In the genomic region with DNA sequence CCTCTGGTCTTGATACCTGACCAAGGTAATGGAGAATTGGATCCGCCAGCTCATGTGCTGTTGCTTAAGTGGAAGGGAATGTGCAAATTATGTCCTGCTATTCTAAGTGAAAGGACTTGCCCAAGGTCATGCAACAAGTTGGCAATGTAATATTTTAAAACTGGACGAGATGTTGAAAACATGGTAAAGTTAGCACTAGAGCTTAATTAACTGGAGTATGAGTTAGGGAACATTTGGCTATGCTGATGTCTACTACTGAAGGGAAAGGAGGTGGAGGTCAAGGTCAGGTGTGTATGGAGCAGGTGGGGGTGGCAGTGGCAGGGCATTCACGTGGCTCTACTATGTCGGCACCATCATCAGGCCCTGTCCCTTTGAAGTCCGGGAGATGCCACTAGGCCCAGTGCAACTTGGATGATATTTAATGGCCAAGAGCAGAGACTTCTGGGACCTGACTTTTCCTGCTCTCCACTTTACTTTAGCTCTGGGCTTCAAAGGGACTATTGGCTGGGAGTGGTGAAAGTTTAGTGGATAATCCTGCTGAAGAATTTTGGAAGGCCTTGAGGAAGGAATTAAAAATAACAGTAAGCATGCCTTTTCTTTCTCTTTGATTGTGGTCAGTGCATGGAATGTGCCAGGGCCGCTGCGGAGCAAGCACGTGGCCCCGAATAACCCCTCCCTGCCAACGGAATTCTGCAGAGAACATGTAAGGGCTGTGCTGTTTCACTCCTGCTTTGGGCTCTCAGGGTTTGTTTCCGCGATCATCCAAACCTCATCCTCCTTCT, we compare ENCODE assay signal across 1 cellular context.
TF ChIP-seq lines count a peak whose summit lies in the region.

No MANE protein-coding gene starts in this region.

TF ChIP-seq in GM23338, 12 proteins besides CTCF, POLR2A, EP300 and RAD21 (continued from another document):
- TF ChIP-seq, protein P1, sequence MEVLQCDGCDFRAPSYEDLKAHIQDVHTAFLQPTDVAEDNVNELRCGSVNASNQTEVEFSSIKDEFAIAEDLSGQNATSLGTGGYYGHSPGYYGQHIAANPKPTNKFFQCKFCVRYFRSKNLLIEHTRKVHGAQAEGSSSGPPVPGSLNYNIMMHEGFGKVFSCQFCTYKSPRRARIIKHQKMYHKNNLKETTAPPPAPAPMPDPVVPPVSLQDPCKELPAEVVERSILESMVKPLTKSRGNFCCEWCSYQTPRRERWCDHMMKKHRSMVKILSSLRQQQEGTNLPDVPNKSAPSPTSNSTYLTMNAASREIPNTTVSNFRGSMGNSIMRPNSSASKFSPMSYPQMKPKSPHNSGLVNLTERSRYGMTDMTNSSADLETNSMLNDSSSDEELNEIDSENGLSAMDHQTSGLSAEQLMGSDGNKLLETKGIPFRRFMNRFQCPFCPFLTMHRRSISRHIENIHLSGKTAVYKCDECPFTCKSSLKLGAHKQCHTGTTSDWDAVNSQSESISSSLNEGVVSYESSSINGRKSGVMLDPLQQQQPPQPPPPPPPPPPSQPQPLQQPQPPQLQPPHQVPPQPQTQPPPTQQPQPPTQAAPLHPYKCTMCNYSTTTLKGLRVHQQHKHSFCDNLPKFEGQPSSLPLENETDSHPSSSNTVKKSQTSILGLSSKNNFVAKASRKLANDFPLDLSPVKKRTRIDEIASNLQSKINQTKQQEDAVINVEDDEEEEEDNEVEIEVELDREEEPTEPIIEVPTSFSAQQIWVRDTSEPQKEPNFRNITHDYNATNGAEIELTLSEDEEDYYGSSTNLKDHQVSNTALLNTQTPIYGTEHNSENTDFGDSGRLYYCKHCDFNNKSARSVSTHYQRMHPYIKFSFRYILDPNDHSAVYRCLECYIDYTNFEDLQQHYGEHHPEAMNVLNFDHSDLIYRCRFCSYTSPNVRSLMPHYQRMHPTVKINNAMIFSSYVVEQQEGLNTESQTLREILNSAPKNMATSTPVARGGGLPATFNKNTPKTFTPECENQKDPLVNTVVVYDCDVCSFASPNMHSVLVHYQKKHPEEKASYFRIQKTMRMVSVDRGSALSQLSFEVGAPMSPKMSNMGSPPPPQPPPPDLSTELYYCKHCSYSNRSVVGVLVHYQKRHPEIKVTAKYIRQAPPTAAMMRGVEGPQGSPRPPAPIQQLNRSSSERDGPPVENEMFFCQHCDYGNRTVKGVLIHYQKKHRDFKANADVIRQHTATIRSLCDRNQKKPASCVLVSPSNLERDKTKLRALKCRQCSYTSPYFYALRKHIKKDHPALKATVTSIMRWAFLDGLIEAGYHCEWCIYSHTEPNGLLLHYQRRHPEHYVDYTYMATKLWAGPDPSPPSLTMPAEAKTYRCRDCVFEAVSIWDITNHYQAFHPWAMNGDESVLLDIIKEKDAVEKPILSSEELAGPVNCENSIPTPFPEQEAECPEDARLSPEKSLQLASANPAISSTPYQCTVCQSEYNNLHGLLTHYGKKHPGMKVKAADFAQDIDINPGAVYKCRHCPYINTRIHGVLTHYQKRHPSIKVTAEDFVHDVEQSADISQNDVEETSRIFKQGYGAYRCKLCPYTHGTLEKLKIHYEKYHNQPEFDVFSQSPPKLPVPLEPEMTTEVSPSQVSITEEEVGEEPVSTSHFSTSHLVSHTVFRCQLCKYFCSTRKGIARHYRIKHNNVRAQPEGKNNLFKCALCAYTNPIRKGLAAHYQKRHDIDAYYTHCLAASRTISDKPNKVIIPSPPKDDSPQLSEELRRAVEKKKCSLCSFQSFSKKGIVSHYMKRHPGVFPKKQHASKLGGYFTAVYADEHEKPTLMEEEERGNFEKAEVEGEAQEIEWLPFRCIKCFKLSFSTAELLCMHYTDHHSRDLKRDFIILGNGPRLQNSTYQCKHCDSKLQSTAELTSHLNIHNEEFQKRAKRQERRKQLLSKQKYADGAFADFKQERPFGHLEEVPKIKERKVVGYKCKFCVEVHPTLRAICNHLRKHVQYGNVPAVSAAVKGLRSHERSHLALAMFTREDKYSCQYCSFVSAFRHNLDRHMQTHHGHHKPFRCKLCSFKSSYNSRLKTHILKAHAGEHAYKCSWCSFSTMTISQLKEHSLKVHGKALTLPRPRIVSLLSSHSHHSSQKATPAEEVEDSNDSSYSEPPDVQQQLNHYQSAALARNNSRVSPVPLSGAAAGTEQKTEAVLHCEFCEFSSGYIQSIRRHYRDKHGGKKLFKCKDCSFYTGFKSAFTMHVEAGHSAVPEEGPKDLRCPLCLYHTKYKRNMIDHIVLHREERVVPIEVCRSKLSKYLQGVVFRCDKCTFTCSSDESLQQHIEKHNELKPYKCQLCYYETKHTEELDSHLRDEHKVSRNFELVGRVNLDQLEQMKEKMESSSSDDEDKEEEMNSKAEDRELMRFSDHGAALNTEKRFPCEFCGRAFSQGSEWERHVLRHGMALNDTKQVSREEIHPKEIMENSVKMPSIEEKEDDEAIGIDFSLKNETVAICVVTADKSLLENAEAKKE (CRISPR knock-in tag; IDR thresholded peaks at IDR 0.05): no peak
- no peak for TF ChIP-seq EZH2 (IDR thresholded peaks at IDR 0.05; ENCODE audit: low read depth, unreplicated experiment)
